Comparison of ENCODE assay signal across 11 cellular contexts in the genomic region with DNA sequence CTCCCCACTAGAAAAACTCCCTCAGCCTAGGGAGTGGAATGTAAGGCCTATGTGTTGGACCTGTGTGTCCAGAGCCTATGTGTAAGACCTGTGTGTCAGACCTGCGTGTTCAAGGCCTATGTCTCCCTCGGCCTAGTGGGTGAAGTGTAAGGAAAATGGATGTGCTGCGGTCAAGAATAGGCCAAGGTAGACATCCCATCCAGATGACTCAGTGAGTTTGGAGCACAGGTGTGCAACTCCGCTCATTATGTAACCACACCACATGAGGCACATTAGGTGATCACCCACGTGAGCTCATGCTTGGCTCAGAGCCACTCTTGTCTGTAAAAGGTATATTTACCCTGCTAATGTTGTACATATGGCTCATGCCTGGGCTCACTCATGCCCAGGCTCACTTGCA.
DNase-seq lines count a peak whose midpoint lies in the region; ATAC-seq and TF ChIP-seq lines count a peak whose summit lies in the region.
"Had no signal": no experiment of that assay in that cellular context is flagged by ENCODE, and none has a peak within 500 bp of the region (broad histone marks: within the 10 kb centered on the region; RNA-seq: fewer than 3 reads in every experiment).

No MANE protein-coding gene starts in this region.

- H3K4me1 ChIP-seq in RWPE2 (ENCODE audit: insufficient read depth, poor library complexity, severe bottlenecking) = no peaks in the 10 kb centered on the region
- H3K4me1 ChIP-seq: A549, HAP-1 had no signal

- ATAC-seq in Right ventricle myocardium inferior (no peak), Right ventricle myocardium superior (ENCODE audit: poor library complexity) (no peak), RWPE2 (ENCODE audit: low read depth) (peak; percentile 51; the same call in 2 of the 3 replicates), esophagus mucosa (peak; percentile 60), HG02870 (IDR thresholded peaks at IDR 0.05; ENCODE audit: unreplicated experiment) (no peak)
- ATAC-seq: A549; CD8-positive, alpha-beta T cell had no signal

- intact Hi-C loops in Right ventricle myocardium inferior (cut with DNase I) = no loop called here
- intact Hi-C loops in Right ventricle myocardium superior (cut with DNase I) = no loop called here

- H3K9me3 ChIP-seq in RWPE2 (ENCODE audit: severe bottlenecking) = no peaks in the 10 kb centered on the region
- H3K9me3 ChIP-seq: A549, HAP-1 had no signal

- TF ChIP-seq CTCF in RWPE2 (IDR thresholded peaks at IDR 0.05; ENCODE audit: poor library complexity, severe bottlenecking) = no peak

- DNase-seq in Right ventricle myocardium inferior (ENCODE audit: missing footprints) (peak; percentile 52), Right ventricle myocardium superior (no peak), RWPE2 (ENCODE audit: low spot score) (no peak), mesenteric fat pad (ENCODE audit: low spot score) (no peak), DMS153 (lab: John Stamatoyannopoulos, UW) (no peak)
- DNase-seq: CD8-positive, alpha-beta T cell; COR-L47 had no signal

- H3K36me3 ChIP-seq in RWPE2 (ENCODE audit: low read depth) = no peaks in the 10 kb centered on the region
- H3K36me3 ChIP-seq: HAP-1 had no signal

- no peak overlapping the region for H3K4me3 ChIP-seq in RWPE2 (ENCODE audit: severe bottlenecking)
- H3K4me3 ChIP-seq: A549, HAP-1 had no signal

- no peak overlapping the region for H3K27ac ChIP-seq in RWPE2 (ENCODE audit: poor library complexity, severe bottlenecking)
- H3K27ac ChIP-seq: A549 had no signal

- no peaks in the 10 kb centered on the region for H3K27me3 ChIP-seq in RWPE2 (ENCODE audit: insufficient read depth, poor library complexity, severe bottlenecking)

Comparison
In these comparisons a context has a peak if more than half of its experiments do, and no peak if none do; other contexts are left out.
1. ATAC-seq: peak in RWPE2 (single experiment) and esophagus mucosa (single experiment); none in Right ventricle myocardium inferior (single experiment), Right ventricle myocardium superior (single experiment) and HG02870 (single experiment).